1 cellular context compared by ENCODE assay signal in the genomic region with DNA sequence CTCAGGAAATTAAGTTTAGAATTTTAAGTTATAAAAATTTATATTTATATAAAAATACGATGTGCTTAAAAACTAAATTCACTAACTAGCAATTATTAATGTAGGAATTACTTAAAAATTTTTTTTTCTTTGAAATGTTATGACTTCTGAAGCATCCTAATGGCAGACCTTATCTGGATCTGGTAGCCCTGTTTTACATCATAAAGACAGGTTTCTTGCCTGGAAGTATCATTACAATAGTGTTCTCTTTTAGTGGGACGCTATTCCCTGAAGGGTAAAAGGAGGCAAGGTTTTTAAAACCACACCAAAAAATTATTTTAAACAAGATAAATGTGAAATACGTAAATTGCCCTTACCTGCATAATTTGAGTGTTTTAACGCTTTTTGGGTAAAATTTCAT.
TF ChIP-seq lines count a peak whose summit lies in the region.

No MANE protein-coding gene starts in this region.

TF ChIP-seq in GM12878, 131 proteins besides CTCF, POLR2A, EP300 and RAD21:
- TF ChIP-seq ZBED1 (IDR thresholded peaks at IDR 0.05; ENCODE audit: borderline replicate concordance) (no peak), TBL1XR1 (IDR thresholded peaks at IDR 0.05; ENCODE audit: low read depth, low read length) (no peak), ZSCAN29 (IDR thresholded peaks at IDR 0.05) (no peak), CHD4 (IDR thresholded peaks at IDR 0.05) (no peak), WRNIP1 (IDR thresholded peaks at IDR 0.05; ENCODE audit: borderline replicate concordance, low read depth, low read length) (no peak), KAT2A (conservative IDR thresholded peaks at IDR 0.05; ENCODE audit: control insufficient read depth, low read depth, low read length) (no peak), TCF7 (IDR thresholded peaks at IDR 0.05; ENCODE audit: borderline replicate concordance) (no peak), ZNF274 (IDR thresholded peaks at IDR 0.05; ENCODE audit: insufficient read depth, insufficient read length) (no peak), YBX1 (IDR thresholded peaks at IDR 0.05) (no peak), NFXL1 (IDR thresholded peaks at IDR 0.05; ENCODE audit: borderline replicate concordance) (no peak), FOXK2 (IDR thresholded peaks at IDR 0.05) (no peak), EED (IDR thresholded peaks at IDR 0.05; ENCODE audit: low read depth) (no peak), CEBPB (IDR thresholded peaks at IDR 0.05; ENCODE audit: borderline replicate concordance in 1 of 2, low read depth in 2 of 2, low read length in 2 of 2) (no peak), NR2C1 (IDR thresholded peaks at IDR 0.05) (no peak), NBN (IDR thresholded peaks at IDR 0.05) (no peak), POU2F2 (IDR thresholded peaks at IDR 0.05; ENCODE audit: borderline replicate concordance, low read depth, low read length) (no peak), LARP7 (IDR thresholded peaks at IDR 0.05) (no peak)
- TF ChIP-seq, protein P1, sequence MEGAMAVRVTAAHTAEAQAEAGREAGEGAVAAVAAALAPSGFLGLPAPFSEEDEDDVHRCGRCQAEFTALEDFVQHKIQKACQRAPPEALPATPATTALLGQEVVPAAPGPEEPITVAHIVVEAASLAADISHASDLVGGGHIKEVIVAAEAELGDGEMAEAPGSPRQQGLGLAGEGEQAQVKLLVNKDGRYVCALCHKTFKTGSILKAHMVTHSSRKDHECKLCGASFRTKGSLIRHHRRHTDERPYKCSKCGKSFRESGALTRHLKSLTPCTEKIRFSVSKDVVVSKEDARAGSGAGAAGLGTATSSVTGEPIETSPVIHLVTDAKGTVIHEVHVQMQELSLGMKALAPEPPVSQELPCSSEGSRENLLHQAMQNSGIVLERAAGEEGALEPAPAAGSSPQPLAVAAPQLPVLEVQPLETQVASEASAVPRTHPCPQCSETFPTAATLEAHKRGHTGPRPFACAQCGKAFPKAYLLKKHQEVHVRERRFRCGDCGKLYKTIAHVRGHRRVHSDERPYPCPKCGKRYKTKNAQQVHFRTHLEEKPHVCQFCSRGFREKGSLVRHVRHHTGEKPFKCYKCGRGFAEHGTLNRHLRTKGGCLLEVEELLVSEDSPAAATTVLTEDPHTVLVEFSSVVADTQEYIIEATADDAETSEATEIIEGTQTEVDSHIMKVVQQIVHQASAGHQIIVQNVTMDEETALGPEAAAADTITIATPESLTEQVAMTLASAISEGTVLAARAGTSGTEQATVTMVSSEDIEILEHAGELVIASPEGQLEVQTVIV (IDR thresholded peaks at IDR 0.05; ENCODE audit: borderline replicate concordance, partially characterized antibody): no peak
- TF ChIP-seq, protein P2, sequence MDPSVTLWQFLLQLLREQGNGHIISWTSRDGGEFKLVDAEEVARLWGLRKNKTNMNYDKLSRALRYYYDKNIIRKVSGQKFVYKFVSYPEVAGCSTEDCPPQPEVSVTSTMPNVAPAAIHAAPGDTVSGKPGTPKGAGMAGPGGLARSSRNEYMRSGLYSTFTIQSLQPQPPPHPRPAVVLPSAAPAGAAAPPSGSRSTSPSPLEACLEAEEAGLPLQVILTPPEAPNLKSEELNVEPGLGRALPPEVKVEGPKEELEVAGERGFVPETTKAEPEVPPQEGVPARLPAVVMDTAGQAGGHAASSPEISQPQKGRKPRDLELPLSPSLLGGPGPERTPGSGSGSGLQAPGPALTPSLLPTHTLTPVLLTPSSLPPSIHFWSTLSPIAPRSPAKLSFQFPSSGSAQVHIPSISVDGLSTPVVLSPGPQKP (IDR thresholded peaks at IDR 0.05; ENCODE audit: low read depth, low read length): no peak
